ENCODE assay signal across 15 cellular contexts in the genomic region with DNA sequence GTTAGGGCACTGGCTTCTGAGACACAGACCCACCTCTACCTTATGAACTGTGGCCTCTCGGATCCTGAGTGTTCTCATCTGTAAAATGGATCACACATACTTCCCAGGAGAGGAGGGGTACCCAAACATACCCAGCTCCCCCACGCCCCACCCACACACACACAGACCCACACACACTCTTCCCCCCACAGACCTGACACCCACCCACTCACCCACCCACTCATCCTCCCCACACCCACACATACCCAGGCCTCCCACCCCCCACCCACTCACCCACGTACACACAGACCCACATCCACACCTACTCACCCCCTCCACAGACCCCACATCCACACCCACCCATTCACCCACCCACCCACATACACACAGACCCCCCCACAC. TPM values are rescaled to one million over a fixed set of nuclear protein-coding genes. Genes with fewer than 3 reads are reported as not detected.
A peak's percentile ranks its signal among the peaks of the same experiment; 100 is the strongest.
DNase-seq lines count a peak whose midpoint lies in the region; ATAC-seq and TF ChIP-seq lines count a peak whose summit lies in the region.
"Had no signal": no experiment of that assay in that cellular context is flagged by ENCODE, and none has a peak within 500 bp of the region (broad histone marks: within the 10 kb centered on the region; RNA-seq: fewer than 3 reads in every experiment).

No MANE protein-coding gene starts in this region.

- H4K5ac ChIP-seq in mesendoderm (ENCODE audit: low read length): no peak overlapping the region

- H3K27me3 ChIP-seq in dorsolateral prefrontal cortex (no peaks in the 10 kb centered on the region), mesendoderm (ENCODE audit: insufficient read depth, low read length, poor library complexity) (no peaks in the 10 kb centered on the region)

- no peak for ATAC-seq in HG03039 (IDR thresholded peaks at IDR 0.05; ENCODE audit: unreplicated experiment)
- ATAC-seq in GM18511 (IDR thresholded peaks at IDR 0.05; ENCODE audit: unreplicated experiment): no peak
- ATAC-seq: CD8-positive, alpha-beta T cell; HepG2 had no signal

- no peak overlapping the region for H3K4me2 ChIP-seq in mesendoderm (ENCODE audit: low read length)

- H3K79me1 ChIP-seq in mesendoderm (ENCODE audit: low read length): no peaks in the 10 kb centered on the region

- no peak overlapping the region for H3K18ac ChIP-seq in mesendoderm (ENCODE audit: low read length)

- no peak overlapping the region for H3K23ac ChIP-seq in mesendoderm (ENCODE audit: low read length)

- H2AK5ac ChIP-seq in mesendoderm (ENCODE audit: low read length): peak overlapping the region; percentile 28

- H3K79me2 ChIP-seq in mesendoderm (ENCODE audit: control insufficient read depth, insufficient read depth, low read length): no peaks in the 10 kb centered on the region

- H3K4me3 ChIP-seq in dorsolateral prefrontal cortex: no peak overlapping the region
- no peak overlapping the region for H3K4me3 ChIP-seq in mesendoderm (ENCODE audit: low read length)

- peak overlapping the region; percentile 40 for H3K27ac Mint-ChIP-seq in activated CD4-positive, alpha-beta T cell treated with anti-CD3 and anti-CD28 coated beads, Interleukin-2, amount 10 ng/mL, durations not matched to agents 24 days and 14 days
- H3K27ac Mint-ChIP-seq: CD14-positive monocyte had no signal

- H3K27ac ChIP-seq in dorsolateral prefrontal cortex (peak overlapping the region in 39 of 59 donors; percentile 2 to 90 (median 64)), mesendoderm (ENCODE audit: low read depth, low read length) (no peak overlapping the region), temporal lobe (ENCODE audit: low read depth, low read length) (peak overlapping the region; percentile 74)
- H3K27ac ChIP-seq: 22Rv1 had no signal

- no peak overlapping the region for H3K4ac ChIP-seq in mesendoderm (ENCODE audit: low read depth, low read length)

- no peak for DNase-seq in activated CD4-positive, alpha-beta T cell treated with anti-CD3 and anti-CD28 coated beads, Interleukin-2, amount 10 ng/mL, durations not matched to agents 24 days and 14 days
- DNase-seq in activated CD4-positive, alpha-beta T cell treated with anti-CD3 and anti-CD28 coated beads, Interleukin-2, amount 50 U/mL, for 1 hour: no peak
- DNase-seq in dorsolateral prefrontal cortex: no peak
- DNase-seq in mesendoderm: no peak
- no peak for DNase-seq in NCI-H2029 (lab: John Stamatoyannopoulos, UW)
- DNase-seq: CD8-positive, alpha-beta T cell; DND-41; GDM1; HCEC 1CT had no signal

- no peak overlapping the region for H3K56ac ChIP-seq in mesendoderm (ENCODE audit: low read length)

- H3K9me3 Mint-ChIP-seq in activated CD4-positive, alpha-beta T cell treated with anti-CD3 and anti-CD28 coated beads, Interleukin-2, amount 10 ng/mL, durations not matched to agents 24 days and 14 days: no peaks in the 10 kb centered on the region
- H3K9me3 Mint-ChIP-seq: CD8-positive, alpha-beta T cell had no signal

- H3K4me1 ChIP-seq in mesendoderm (ENCODE audit: control insufficient read depth, low read depth, low read length): peaks cover 12% of the 10 kb centered on the region

- no peak overlapping the region for H2BK5ac ChIP-seq in mesendoderm (ENCODE audit: low read length)

- no peak overlapping the region for H2BK15ac ChIP-seq in mesendoderm (replicated peaks; ENCODE audit: low read depth)

- H3K9ac ChIP-seq in mesendoderm (ENCODE audit: low read length): no peak overlapping the region

- WGBS in mesendoderm (ENCODE audit: extremely low coverage, insufficient coverage, low lambda C conversion rate): no CpG with 5 or more reads among the region's 3 CpGs

- TF ChIP-seq CTCF in dorsolateral prefrontal cortex (IDR thresholded peaks at IDR 0.05 in 54 of 56, conservative IDR thresholded peaks at IDR 0.05 in 2 of 56; ENCODE audit: low read depth in 1 of 56, partially characterized antibody in 56 of 56): no peak

- intact Hi-C loops in activated CD4-positive, alpha-beta T cell treated with anti-CD3 and anti-CD28 coated beads, Interleukin-2, amount 10 ng/mL, durations not matched to agents 24 days and 14 days (cut with micrococcal nuclease): no loop called here
- intact Hi-C loops in dorsolateral prefrontal cortex (cut with DNase I): no loop called here

- no peak overlapping the region for H4K8ac ChIP-seq in mesendoderm (ENCODE audit: low read depth, low read length)

- H3K27me3 Mint-ChIP-seq in activated CD4-positive, alpha-beta T cell treated with anti-CD3 and anti-CD28 coated beads, Interleukin-2, amount 10 ng/mL, durations not matched to agents 24 days and 14 days: no peaks in the 10 kb centered on the region

- H3K36me3 ChIP-seq in mesendoderm (ENCODE audit: control insufficient read depth, insufficient read depth, low read length): no peaks in the 10 kb centered on the region

- H2BK120ac ChIP-seq in mesendoderm (ENCODE audit: low read depth, low read length): no peak overlapping the region

- no peaks in the 10 kb centered on the region for H3K36me3 Mint-ChIP-seq in activated CD4-positive, alpha-beta T cell treated with anti-CD3 and anti-CD28 coated beads, Interleukin-2, amount 10 ng/mL, durations not matched to agents 24 days and 14 days (ENCODE audit: low read depth)
- H3K36me3 Mint-ChIP-seq: CD14-positive monocyte; CD8-positive, alpha-beta T cell had no signal

- peaks cover 33% of the 10 kb centered on the region for H3K4me1 Mint-ChIP-seq in activated CD4-positive, alpha-beta T cell treated with anti-CD3 and anti-CD28 coated beads, Interleukin-2, amount 10 ng/mL, durations not matched to agents 24 days and 14 days
- H3K4me1 Mint-ChIP-seq: CD14-positive monocyte had no signal

- no peak overlapping the region for H3K4me3 Mint-ChIP-seq in activated CD4-positive, alpha-beta T cell treated with anti-CD3 and anti-CD28 coated beads, Interleukin-2, amount 10 ng/mL, durations not matched to agents 24 days and 14 days
- H3K4me3 Mint-ChIP-seq: CD8-positive, alpha-beta T cell had no signal

RNA-seq across cellular contexts. Expression of gene SEMA4C, which starts 24.3 kb away (rescaled TPM):
- total RNA-seq in activated CD4-positive, alpha-beta T cell treated with anti-CD3 and anti-CD28 coated beads, Interleukin-2, amount 10 ng/mL, durations not matched to agents 24 days and 14 days: 23.8 and 26.1 TPM in 2 replicates
- total RNA-seq in dorsolateral prefrontal cortex (100 to 1,000 TPM in 4 of 120 experiments, 10 to 100 TPM in 116; 38.3 to 139 (median 61.8) TPM), temporal lobe (42.8 TPM)
- polyA plus RNA-seq in mesendoderm (2013, experiment 1 of 2): 32.1 TPM
- polyA plus RNA-seq in mesendoderm (2013, experiment 2 of 2): 31.2 TPM

RNA-seq across cellular contexts. Expression of gene ANKRD39, which starts 36.3 kb away (rescaled TPM):
- total RNA-seq in activated CD4-positive, alpha-beta T cell treated with anti-CD3 and anti-CD28 coated beads, Interleukin-2, amount 10 ng/mL, durations not matched to agents 24 days and 14 days: 37.0 and 44.0 TPM in 2 replicates
- 10 to 100 TPM; 19.4 to 36.6 (median 29.4) TPM for total RNA-seq in dorsolateral prefrontal cortex
- polyA plus RNA-seq in mesendoderm (2013, experiment 1 of 2): 14.2 TPM
- 13.8 TPM for polyA plus RNA-seq in mesendoderm (2013, experiment 2 of 2)
- 5.4 TPM for total RNA-seq in temporal lobe

RNA-seq across cellular contexts. Expression of gene ANKRD23, which starts 50.3 kb away (rescaled TPM):
- 6.7 and 8.4 TPM in 2 replicates for total RNA-seq in activated CD4-positive, alpha-beta T cell treated with anti-CD3 and anti-CD28 coated beads, Interleukin-2, amount 10 ng/mL, durations not matched to agents 24 days and 14 days
- 10 to 100 TPM in 63 of 120 experiments, 1 to 10 TPM in 57; 3.5 to 20.1 (median 10.2) TPM for total RNA-seq in dorsolateral prefrontal cortex
- 0.86 TPM for polyA plus RNA-seq in mesendoderm (2013, experiment 1 of 2)
- 1.7 TPM for polyA plus RNA-seq in mesendoderm (2013, experiment 2 of 2)
- 5.2 TPM for total RNA-seq in temporal lobe
- polyA plus RNA-seq: CD14-positive monocyte had no signal
